ENCODE assay signal across 20 cellular contexts in genomic region chrX:82320554-82320953, GRCh38.
DNase-seq lines count a peak whose midpoint lies in the region; TF ChIP-seq lines count a peak whose summit lies in the region.
"Had no signal": no experiment of that assay in that cellular context is flagged by ENCODE, and none has a peak within 500 bp of the region (broad histone marks: within the 10 kb centered on the region; RNA-seq: fewer than 3 reads in every experiment).

No MANE protein-coding gene starts in this region.

- WGBS in neuronal stem cell (ENCODE audit: extremely low coverage in 2 of 2, insufficient read length in 2 of 2, insufficient replicate concordance in 1 of 2), 2 donors, result no CpG with 5 or more reads among the region's 1 CpG

- no peak overlapping the region for H2BK5ac ChIP-seq in neuronal stem cell (ENCODE audit: low read length)

- no peaks in the 10 kb centered on the region for H3K79me1 ChIP-seq in neuronal stem cell (ENCODE audit: low read depth, low read length)

- H2AK5ac ChIP-seq in neuronal stem cell (ENCODE audit: low read depth, low read length), result no peak overlapping the region

- no peak overlapping the region for H2BK15ac ChIP-seq in neuronal stem cell (ENCODE audit: low read length)

- no peak overlapping the region for H3K4ac ChIP-seq in neuronal stem cell (ENCODE audit: low read length)

- H4K8ac ChIP-seq in neuronal stem cell (ENCODE audit: low read depth, low read length), result no peak overlapping the region

- H3K9me3 ChIP-seq in neuronal stem cell (replicated peaks in 1 of 2; ENCODE audit: control insufficient read depth in 2 of 2, insufficient read depth in 1 of 2, low read depth in 1 of 2, low read length in 2 of 2) (no peaks in the 10 kb centered on the region), SJCRH30 (replicated peaks) (no peaks in the 10 kb centered on the region)
- H3K9me3 ChIP-seq: BLaER1 treated with 17β-estradiol and CSF1 and Interleukin-3, amounts not matched to agents 10 nM and 100 nM; Caco-2; MG63 had no signal

- H3K27ac ChIP-seq in VCaP, result peak overlapping the region; percentile 47; the same call in 1 of the 2 replicates
- peak overlapping the region; percentile 67 for H3K27ac ChIP-seq in neuronal stem cell (replicated peaks; ENCODE audit: low read length)
- H3K27ac ChIP-seq in SJCRH30, result no peak overlapping the region
- H3K27ac ChIP-seq: 22Rv1; BLaER1 treated with 17β-estradiol and CSF1 and Interleukin-3, amounts not matched to agents 10 nM and 100 nM had no signal

- no peak overlapping the region for H3K14ac ChIP-seq in neuronal stem cell (ENCODE audit: low read length)

- H2AFZ ChIP-seq in neuronal stem cell (ENCODE audit: low read length), result no peak overlapping the region

- TF ChIP-seq CTCF in VCaP (conservative IDR thresholded peaks at IDR 0.05), result no peak

- no peaks in the 10 kb centered on the region for H3K27me3 ChIP-seq in neuronal stem cell (ENCODE audit: control insufficient read depth in 3 of 3, insufficient read depth in 3 of 3, low read depth in 1 of 3, low read length in 3 of 3)
- H3K27me3 ChIP-seq in SJCRH30, result no peaks in the 10 kb centered on the region
- H3K27me3 ChIP-seq: MG63 had no signal

- no peak overlapping the region for H4K91ac ChIP-seq in neuronal stem cell (ENCODE audit: low read depth, low read length, poor library complexity)

- H3K4me3 ChIP-seq in neuronal stem cell (ENCODE audit: low read length in 2 of 2) (no peak overlapping the region), SJCRH30 (no peak overlapping the region)
- H3K4me3 ChIP-seq: BLaER1 treated with 17β-estradiol and CSF1 and Interleukin-3, amounts not matched to agents 10 nM and 100 nM; MG63 had no signal

- H3K23ac ChIP-seq in neuronal stem cell (ENCODE audit: low read depth, low read length, poor library complexity), result no peak overlapping the region

- no peak overlapping the region for H2BK120ac ChIP-seq in neuronal stem cell (ENCODE audit: low read depth, low read length)

- no peak overlapping the region for H3K9ac ChIP-seq in neuronal stem cell (ENCODE audit: low read depth, low read length, poor library complexity)
- H3K9ac ChIP-seq: BLaER1 treated with 17β-estradiol and CSF1 and Interleukin-3, amounts not matched to agents 10 nM and 100 nM had no signal

- H3K4me1 ChIP-seq in neuronal stem cell (ENCODE audit: control insufficient read depth in 2 of 2, insufficient read depth in 1 of 2, low read depth in 1 of 2, low read length in 2 of 2) (no peaks in the 10 kb centered on the region), SJCRH30 (no peaks in the 10 kb centered on the region)
- H3K4me1 ChIP-seq: BLaER1 treated with 17β-estradiol and CSF1 and Interleukin-3, amounts not matched to agents 10 nM and 100 nM; Caco-2 had no signal

- no peak overlapping the region for H2BK12ac ChIP-seq in neuronal stem cell (ENCODE audit: low read length)

- no peak overlapping the region for H3K4me2 ChIP-seq in neuronal stem cell (ENCODE audit: insufficient read depth, low read length, poor library complexity, severe bottlenecking)
- H3K4me2 ChIP-seq: BLaER1 treated with 17β-estradiol and CSF1 and Interleukin-3, amounts not matched to agents 10 nM and 100 nM had no signal

- no peak overlapping the region for H3K18ac ChIP-seq in neuronal stem cell (ENCODE audit: low read length)

- DNase-seq in DMS153 (lab: John Stamatoyannopoulos, UW) (peak; percentile 2), DMS153 treated with DMSO at 0.1 percent for 48 hours (lab: John Stamatoyannopoulos, UW; ENCODE audit: unreplicated experiment) (no peak), kidney tubule cell (ENCODE audit: low spot score) (peak; percentile 29), neuronal stem cell (ENCODE audit: low spot score) (peak; percentile 0), SJCRH30 (no peak), NCI-H1436 (lab: John Stamatoyannopoulos, UW) (no peak), glomerular visceral epithelial cell (ENCODE audit: extremely low spot score) (no peak)
- DNase-seq: CD4-positive, alpha-beta memory T cell; EL; Kasumi-1; MG63; NCI-H187; NCI-H2107; NCI-H2227 treated with DMSO at 0.1 percent for 48 hours; NCI-H510A treated with DMSO at 0.1 percent for 48 hours; OCI-M1 had no signal

- H3K36me3 ChIP-seq in neuronal stem cell (replicated peaks in 1 of 2; ENCODE audit: control insufficient read depth in 2 of 2, insufficient read depth in 2 of 2, low read length in 2 of 2) (no peaks in the 10 kb centered on the region), SJCRH30 (no peaks in the 10 kb centered on the region)
- H3K36me3 ChIP-seq: BLaER1 treated with 17β-estradiol and CSF1 and Interleukin-3, amounts not matched to agents 10 nM and 100 nM; MG63 had no signal

Comparison
In these comparisons a context has a peak if more than half of its experiments do, and no peak if none do; other contexts are left out.
1. DNase-seq: peak in DMS153 (single experiment), kidney tubule cell (single experiment) and neuronal stem cell (single experiment); none in DMS153 treated with DMSO at 0.1 percent for 48 hours (single experiment), SJCRH30 (0 of 2), NCI-H1436 (single experiment) and glomerular visceral epithelial cell (single experiment).